ENCODE assay signal across 14 cellular contexts in genomic region chr17:50102164-50102991, GRCh38. TPM values are rescaled to one million over a fixed set of nuclear protein-coding genes. Genes with fewer than 3 reads are reported as not detected.
DNase-seq lines count a peak whose midpoint lies in the region; ATAC-seq, FAIRE-seq and TF ChIP-seq lines count a peak whose summit lies in the region.
"Had no signal": no experiment of that assay in that cellular context is flagged by ENCODE, and none has a peak within 500 bp of the region (broad histone marks: within the 10 kb centered on the region; RNA-seq: fewer than 3 reads in every experiment).

No MANE protein-coding gene starts in this region.

- ATAC-seq in GM18502 (IDR thresholded peaks at IDR 0.05; ENCODE audit: poor library complexity, unreplicated experiment): no peak
- no peak for ATAC-seq in GM21717 (IDR thresholded peaks at IDR 0.05; ENCODE audit: unreplicated experiment)
- ATAC-seq: activated T-cell treated with anti-CD3 and anti-CD28 coated beads, Interleukin-2, amount 50 U/mL, for 4 hours had no signal

- peak in 1 of 2 donors; percentile 60 for TF ChIP-seq EP300 in tibial nerve (IDR thresholded peaks at IDR 0.05)

- peak overlapping the region; percentile 60 to 72 for H3K9ac ChIP-seq in mucosa of rectum (ENCODE audit: low read depth in 1 of 2, low read length in 2 of 2)

- peak in 1 of 2 donors; percentile 44 for TF ChIP-seq POLR2A in tibial nerve (IDR thresholded peaks at IDR 0.05)

- H3K27me3 ChIP-seq in mucosa of rectum (ENCODE audit: control insufficient read depth in 2 of 2, insufficient read depth in 2 of 2, low read length in 2 of 2) (no peaks in the 10 kb centered on the region), tibial nerve (no peaks in the 10 kb centered on the region)
- H3K27me3 ChIP-seq: SJSA1 had no signal

- peaks cover 50% of the 10 kb centered on the region in 2 donors for H3K4me1 ChIP-seq in mucosa of rectum (ENCODE audit: control insufficient read depth in 2 of 2, insufficient read depth in 2 of 2, low read length in 2 of 2)
- peaks cover 0 to 73% (median 47%) of the 10 kb centered on the region in 4 donors for H3K4me1 ChIP-seq in tibial nerve
- H3K4me1 ChIP-seq: SJSA1 had no signal

- peak in 1 of 5 experiments; percentile 21 for TF ChIP-seq CTCF in tibial nerve (IDR thresholded peaks at IDR 0.05)

- H3K9me3 ChIP-seq in mucosa of rectum (ENCODE audit: control insufficient read depth in 2 of 2, low read length in 2 of 2): no peaks in the 10 kb centered on the region
- no peaks in the 10 kb centered on the region for H3K9me3 ChIP-seq in tibial nerve
- H3K9me3 ChIP-seq: SJSA1 had no signal

- WGBS in tibial nerve, 2 donors: 58 to 68% methylated on average over 9 to 11 of the region's 15 CpGs

- H3K27ac ChIP-seq in mucosa of rectum (ENCODE audit: low read depth in 2 of 2, low read length in 2 of 2) (peak overlapping the region; percentile 90 to 96), tibial nerve (peak overlapping the region; percentile 77 to 96 (median 91))
- H3K27ac ChIP-seq: SJSA1 had no signal

- DNase-seq in NCI-H510A treated with DMSO at 0.1 percent for 48 hours (lab: John Stamatoyannopoulos, UW): peak; percentile 65
- peak; percentile 67 to 71 for DNase-seq in frontal cortex (ENCODE audit: low spot score in 2 of 2)
- no peak for DNase-seq in tibial nerve (ENCODE audit: low spot score in 2 of 2)
- DNase-seq in NCI-H526 treated with DMSO at 0.1 percent for 48 hours (lab: John Stamatoyannopoulos, UW): no peak
- DNase-seq in NCI-H2029 treated with DMSO at 0.1 percent for 48 hours (lab: John Stamatoyannopoulos, UW): no peak
- DNase-seq: activated T-cell treated with anti-CD3 and anti-CD28 coated beads, Interleukin-2, amount 50 U/mL, for 4 hours; DND-41; effector CD8-positive, alpha-beta T cell; NCI-H1092 treated with DMSO at 0.1 percent for 48 hours had no signal

- no peak for FAIRE-seq in frontal cortex (lab: Jason Lieb, UNC)
- FAIRE-seq: GM19239 had no signal

- peak overlapping the region; percentile 25 to 53 for H3K4me3 ChIP-seq in mucosa of rectum (ENCODE audit: low read length in 2 of 2)
- H3K4me3 ChIP-seq in tibial nerve: peak overlapping the region in 2 of 4 donors; percentile 10 to 22
- H3K4me3 ChIP-seq: SJSA1 had no signal

- peaks cover 32 to 40% of the 10 kb centered on the region in 2 donors for H3K36me3 ChIP-seq in mucosa of rectum (ENCODE audit: control insufficient read depth in 2 of 2, insufficient read depth in 2 of 2, low read length in 2 of 2)
- peaks cover 0 to 64% (median 0%) of the 10 kb centered on the region in 3 donors for H3K36me3 ChIP-seq in tibial nerve

RNA-seq across cellular contexts. Expression of gene PDK2, which starts 7.2 kb away (rescaled TPM):
- total RNA-seq in frontal cortex: 11.8 TPM
- total RNA-seq in tibial nerve: 10 to 100 TPM; 37.9 to 77.7 (median 49.8) TPM

RNA-seq across cellular contexts. Expression of gene SAMD14, which starts 27.6 kb away (rescaled TPM):
- total RNA-seq in frontal cortex (21.2 TPM), tibial nerve (1 to 10 TPM in 2 of 4 donors, under 1 TPM in 2; 0.63 to 1.5 (median 1.1) TPM)

RNA-seq across cellular contexts. Expression of gene ITGA3, which starts 46.5 kb away (rescaled TPM):
- total RNA-seq in frontal cortex (20.0 TPM), tibial nerve (10 to 100 TPM; 59.2 to 85.7 (median 69.1) TPM)

RNA-seq across cellular contexts. Expression of gene PPP1R9B, which starts 48.1 kb away (rescaled TPM):
- total RNA-seq in frontal cortex: 68.9 TPM
- total RNA-seq in tibial nerve: 10 to 100 TPM; 28.4 to 54.9 (median 36.9) TPM

Comparison
In these comparisons a context has a peak if more than half of its experiments do, and no peak if none do; other contexts are left out.
1. DNase-seq: peak in NCI-H510A treated with DMSO at 0.1 percent for 48 hours (single experiment) and frontal cortex (2 of 2); none in tibial nerve (0 of 2), NCI-H526 treated with DMSO at 0.1 percent for 48 hours (single experiment) and NCI-H2029 treated with DMSO at 0.1 percent for 48 hours (single experiment).